9 cellular contexts compared by ENCODE assay signal in genomic region chr11:62923634-62924411, GRCh38. TPM values are rescaled to one million over a fixed set of nuclear protein-coding genes. Genes with fewer than 3 reads are reported as not detected.
DNase-seq lines count a peak whose midpoint lies in the region; ATAC-seq and TF ChIP-seq lines count a peak whose summit lies in the region.
"Had no signal": no experiment of that assay in that cellular context is flagged by ENCODE, and none has a peak within 500 bp of the region (broad histone marks: within the 10 kb centered on the region; RNA-seq: fewer than 3 reads in every experiment).

No MANE protein-coding gene starts in this region.

- peak overlapping the region; percentile 10 for H3K18ac ChIP-seq in mesendoderm (ENCODE audit: low read length)

- no peak overlapping the region for H3K4ac ChIP-seq in mesendoderm (ENCODE audit: low read depth, low read length)

- H3K36me3 ChIP-seq in A673 (ENCODE audit: insufficient read depth, low read length, poor library complexity, severe bottlenecking) (no peaks in the 10 kb centered on the region), GM23248 (ENCODE audit: low read depth) (no peaks in the 10 kb centered on the region), mesendoderm (ENCODE audit: control insufficient read depth, insufficient read depth, low read length) (no peaks in the 10 kb centered on the region)

- CTCF ChIA-PET in A673 (lab: Charles Lee), result interaction anchor here (0.6 kb wide), 1 partner anchor 51 kb away, joined by 3 read pairs; no protein-coding TSS in a partner anchor

- H3K4me2 ChIP-seq in GM23248 (ENCODE audit: unreplicated experiment) (peak overlapping the region; percentile 67), mesendoderm (ENCODE audit: low read length) (peak overlapping the region; percentile 68)

- no peak overlapping the region for H4K8ac ChIP-seq in mesendoderm (ENCODE audit: low read depth, low read length)

- POLR2A ChIA-PET in A673 (lab: Charles Lee; ENCODE audit: low non-redundant PET), result no interaction called here

- H3K27ac ChIP-seq in A673 (ENCODE audit: low read depth, low read length, poor library complexity, severe bottlenecking) (no peak overlapping the region), GM23248 (no peak overlapping the region), angular gyrus (ENCODE audit: low read depth, low read length) (peak overlapping the region; percentile 80), mesendoderm (ENCODE audit: low read depth, low read length) (no peak overlapping the region)

- H3K79me2 ChIP-seq in GM23248 (ENCODE audit: insufficient read depth) (no peaks in the 10 kb centered on the region), mesendoderm (ENCODE audit: control insufficient read depth, insufficient read depth, low read length) (no peaks in the 10 kb centered on the region)

- H2AK5ac ChIP-seq in mesendoderm (ENCODE audit: low read length), result no peak overlapping the region

- H2BK15ac ChIP-seq in mesendoderm (replicated peaks; ENCODE audit: low read depth), result no peak overlapping the region

- H3K4me1 ChIP-seq in A673 (ENCODE audit: insufficient read depth, low read length, poor library complexity, severe bottlenecking), result peaks cover 28% of the 10 kb centered on the region
- H3K4me1 ChIP-seq in GM23248 (ENCODE audit: insufficient read depth), result no peaks in the 10 kb centered on the region
- peaks cover 2% of the 10 kb centered on the region for H3K4me1 ChIP-seq in mesendoderm (ENCODE audit: control insufficient read depth, low read depth, low read length)

- intact Hi-C loops in A673 (cut with micrococcal nuclease; ENCODE audit: unreplicated experiment), result no loop called here

- no peaks in the 10 kb centered on the region for H3K79me1 ChIP-seq in mesendoderm (ENCODE audit: low read length)

- H3K56ac ChIP-seq in mesendoderm (ENCODE audit: low read length), result peak overlapping the region; percentile 78

- TF ChIP-seq CTCF in A673 (conservative IDR thresholded peaks at IDR 0.05; ENCODE audit: low read depth, low read length), result 0 out of 2 replicates have a peak, but pooled peaks have one; percentile 12

- H4K20me1 ChIP-seq in GM23248 (ENCODE audit: insufficient read depth), result no peaks in the 10 kb centered on the region

- in situ Hi-C loops in GM23248 (cut with MboI), result no loop called here

- no peak for ATAC-seq in GM18519 (IDR thresholded peaks at IDR 0.05; ENCODE audit: low FRiP score, unreplicated experiment)

- peak overlapping the region; percentile 55 for H2AFZ ChIP-seq in GM23248

- H3K27me3 ChIP-seq in A673 (replicated peaks; ENCODE audit: insufficient read depth, low read depth, low read length, poor library complexity), result no peaks in the 10 kb centered on the region
- H3K27me3 ChIP-seq in GM23248 (replicated peaks; ENCODE audit: insufficient read depth), result peaks cover 10% of the 10 kb centered on the region
- peaks cover 24% of the 10 kb centered on the region for H3K27me3 ChIP-seq in mesendoderm (ENCODE audit: insufficient read depth, low read length, poor library complexity)

- H3K9me3 ChIP-seq in A673 (ENCODE audit: low read depth, low read length, poor library complexity, severe bottlenecking) (no peaks in the 10 kb centered on the region), GM23248 (ENCODE audit: low read depth) (no peaks in the 10 kb centered on the region)

- H3K9me2 ChIP-seq in GM23248 (ENCODE audit: insufficient read depth), result no peaks in the 10 kb centered on the region

- H2BK5ac ChIP-seq in mesendoderm (ENCODE audit: low read length), result no peak overlapping the region

- H3F3A ChIP-seq in GM23248 (ENCODE audit: insufficient read depth), result no peaks in the 10 kb centered on the region

- H3K9ac ChIP-seq in GM23248, result peak overlapping the region; percentile 24; the same call in 1 of the 2 replicates
- peak overlapping the region; percentile 47 for H3K9ac ChIP-seq in mesendoderm (ENCODE audit: low read length)

- no peak overlapping the region for H4K5ac ChIP-seq in mesendoderm (ENCODE audit: low read length)

- H3K4me3 ChIP-seq in A673 (ENCODE audit: low read depth, low read length, poor library complexity, severe bottlenecking), result peak overlapping the region; percentile 32
- peak overlapping the region; percentile 54 for H3K4me3 ChIP-seq in GM23248
- no peak overlapping the region for H3K4me3 ChIP-seq in mesendoderm (ENCODE audit: low read length)

- no TSS peak for BruUV-seq in A673 (replicated peaks; lab: Mats Ljungman, UMichigan)

- no peak overlapping the region for H3K23ac ChIP-seq in mesendoderm (ENCODE audit: low read length)

- WGBS in GM23248 (ENCODE audit: low coverage in 1 of 2, low lambda C conversion rate in 2 of 2, missing lambda C conversion rate in 2 of 2), 2 experiments, result 19 to 23% methylated on average over 39 to 44 of the region's 52 CpGs
- WGBS in mesendoderm (ENCODE audit: extremely low coverage, insufficient coverage, low lambda C conversion rate), result no CpG with 5 or more reads among the region's 52 CpGs

- no peak overlapping the region for H2BK120ac ChIP-seq in mesendoderm (ENCODE audit: low read depth, low read length)

- DNase-seq in A673 (ENCODE audit: low spot score) (peak; percentile 68), GM23248 (peak; percentile 43), mesendoderm (peak; percentile 36), T1000 (lab: John Stamatoyannopoulos, UW) (no peak), NK-92 (lab: John Stamatoyannopoulos, UW; ENCODE audit: unreplicated experiment) (no peak), cortex of kidney (lab: John Stamatoyannopoulos, UW) (no peak)
- DNase-seq: NCI-H1436 had no signal

RNA-seq across cellular contexts. Expression of gene CHRM1, which starts 2.7 kb away (rescaled TPM):
- 0.17 and 0.41 TPM in 2 replicates for total RNA-seq in A673 (2021)
- not detected in 2 replicates for total RNA-seq in GM23248 (2014; rRNA removed; shearing (Covaris generic))
- polyA plus RNA-seq in GM23248 (2016; fragmentation: Nextera tagmentation; extraction: Ambion mirVana), result not detected in 2 replicates
- polyA plus RNA-seq in mesendoderm (2013, experiment 1 of 2), result not detected
- polyA plus RNA-seq in mesendoderm (2013, experiment 2 of 2), result 0.01 TPM

RNA-seq across cellular contexts. Expression of gene SLC3A2, which starts 43.1 kb away (rescaled TPM):
- total RNA-seq in A673 (2021), result 480 and 511 TPM in 2 replicates
- 290 and 301 TPM in 2 replicates for total RNA-seq in GM23248 (2014; rRNA removed; shearing (Covaris generic))
- 310 and 319 TPM in 2 replicates for polyA plus RNA-seq in GM23248 (2016; fragmentation: Nextera tagmentation; extraction: Ambion mirVana)
- 325 TPM for polyA plus RNA-seq in mesendoderm (2013, experiment 1 of 2)
- polyA plus RNA-seq in mesendoderm (2013, experiment 2 of 2), result 333 TPM

Comparison
In these comparisons a context has a peak if more than half of its experiments do, and no peak if none do; other contexts are left out.
1. DNase-seq: peak in A673 (single experiment), GM23248 (single experiment) and mesendoderm (single experiment); none in T1000 (single experiment), NK-92 (single experiment) and cortex of kidney (single experiment).